In the genomic region with DNA sequence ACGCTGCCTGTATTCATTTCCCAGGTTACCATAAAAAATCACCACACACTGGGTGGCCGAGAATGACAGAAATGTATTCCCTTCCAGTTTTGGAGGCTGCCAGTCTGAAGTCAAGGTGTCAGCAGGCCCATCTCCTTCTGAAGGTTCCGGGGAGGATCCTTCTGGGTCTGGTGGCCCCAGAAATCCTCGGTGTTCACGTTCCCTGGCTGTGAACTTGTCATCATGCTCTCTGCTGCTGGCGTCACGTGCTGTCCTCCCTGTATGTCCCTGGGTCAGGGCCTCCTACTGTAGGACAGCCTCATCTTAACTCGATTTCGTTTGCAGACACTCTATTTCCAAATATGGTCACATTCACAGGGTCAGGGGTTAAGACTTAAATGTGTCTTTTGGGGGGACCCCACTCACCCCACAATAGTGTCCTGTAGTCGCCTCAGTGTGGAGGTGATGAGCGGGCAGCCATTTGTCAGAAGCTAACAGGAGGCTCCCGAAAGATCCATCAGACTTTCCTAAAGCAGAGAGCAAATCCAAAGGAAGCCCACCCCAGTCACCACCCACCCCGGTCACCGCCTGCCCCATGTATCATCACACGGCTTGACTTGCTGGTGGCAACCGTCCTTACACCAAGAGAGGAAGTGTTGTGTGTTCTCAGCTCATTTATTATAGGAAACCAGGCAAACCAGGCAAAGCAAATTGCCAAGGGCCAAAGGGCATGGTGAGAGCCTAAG, we compare ENCODE assay signal across 23 cellular contexts.
"Had no signal": no experiment of that assay in that cellular context is flagged by ENCODE, and none has a peak within 500 bp of the region (broad histone marks: within the 10 kb centered on the region; RNA-seq: fewer than 3 reads in every experiment).

No MANE protein-coding gene starts in this region.

- DNase-seq: KBM-7, NCI-H1092, NCI-H1105 treated with DMSO at 0.1 percent for 48 hours, NCI-H1417 treated with DMSO at 0.1 percent for 48 hours, NCI-H146, NCI-H1694 treated with DMSO at 0.1 percent for 48 hours, NCI-H1930, NCI-H2081 treated with DMSO at 0.1 percent for 48 hours, NCI-H2171, NCI-H226, NCI-H446, NCI-H510A, NCI-H524 treated with DMSO at 0.1 percent for 48 hours, NCI-H69, NCI-H774, PC-3, SHP77, SK-N-SH, SW 1271 had no signal

- H3K9ac ChIP-seq: SK-N-SH had no signal

- FAIRE-seq: HTR-8/SVneo had no signal

- H3K27ac ChIP-seq: HL-60, RWPE1 had no signal

- ATAC-seq: Panc1, PC-3 had no signal

- H3K9me3 ChIP-seq: SK-N-SH had no signal
